1 cellular context compared by ENCODE assay signal in genomic region chrX:38087594-38087993, GRCh38.
TF ChIP-seq lines count a peak whose summit lies in the region.

No MANE protein-coding gene starts in this region.

TF ChIP-seq in WTC11, 78 proteins besides CTCF, POLR2A, EP300 and RAD21 (continued from another document):
- TF ChIP-seq ERG (CRISPR knock-in tag; IDR thresholded peaks at IDR 0.05) (no peak), ZNF219 (CRISPR knock-in tag; IDR thresholded peaks at IDR 0.05; ENCODE audit: borderline replicate concordance) (no peak), EMX1 (CRISPR knock-in tag; IDR thresholded peaks at IDR 0.05) (no peak), ETV6 (CRISPR knock-in tag; IDR thresholded peaks at IDR 0.05) (no peak), SMAD4 (CRISPR knock-in tag; IDR thresholded peaks at IDR 0.05) (no peak), TEAD4 (CRISPR knock-in tag; IDR thresholded peaks at IDR 0.05) (no peak), FOXP4 (CRISPR knock-in tag; IDR thresholded peaks at IDR 0.05) (no peak)
